In the genomic region with DNA sequence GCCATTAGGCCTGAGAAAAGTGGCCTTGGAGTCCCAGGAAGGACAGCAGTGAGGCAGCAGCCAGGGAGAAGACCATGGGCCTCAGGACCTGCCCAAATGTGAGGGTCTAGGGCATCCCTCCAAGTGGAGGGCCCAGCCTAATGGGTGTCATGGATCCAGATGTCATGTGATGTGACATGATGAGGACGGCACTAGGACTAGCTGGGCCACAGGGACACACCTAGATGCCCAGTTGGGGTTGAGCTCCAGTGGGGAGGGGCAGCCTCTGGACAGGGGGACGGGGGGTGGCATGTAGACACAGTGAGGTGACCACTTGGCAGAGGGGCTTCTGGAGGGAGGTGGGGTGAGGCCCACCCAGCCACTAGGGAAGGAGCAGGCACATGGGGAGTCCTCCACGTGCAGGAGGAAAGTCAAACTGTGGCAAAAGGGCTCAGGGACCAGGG, we compare ENCODE assay signal across 14 cellular contexts. TPM values are rescaled to one million over a fixed set of nuclear protein-coding genes. Genes with fewer than 3 reads are reported as not detected.
A peak's percentile ranks its signal among the peaks of the same experiment; 100 is the strongest.
DNase-seq lines count a peak whose midpoint lies in the region; ATAC-seq and TF ChIP-seq lines count a peak whose summit lies in the region.
"Had no signal": no experiment of that assay in that cellular context is flagged by ENCODE, and none has a peak within 500 bp of the region (broad histone marks: within the 10 kb centered on the region; RNA-seq: fewer than 3 reads in every experiment).

No MANE protein-coding gene starts in this region.

- no peaks in the 10 kb centered on the region for H3K9me2 ChIP-seq in PC-9 (ENCODE audit: insufficient read depth)

- H3K4me1 Mint-ChIP-seq in Caco-2 (ENCODE audit: low read depth, unreplicated experiment) (peaks cover 11% of the 10 kb centered on the region), neural progenitor cell (peaks cover 22% of the 10 kb centered on the region)
- H3K4me1 Mint-ChIP-seq in central memory CD8-positive, alpha-beta T cell = peaks cover 32% of the 10 kb centered on the region

- H3K4me1 ChIP-seq in Caco-2 (peaks cover 15% of the 10 kb centered on the region), neural progenitor cell (no peaks in the 10 kb centered on the region), PC-9 (replicated peaks; ENCODE audit: insufficient read depth) (0 out of 2 replicates have a peak, but pooled peaks cover 3% of the 10 kb centered on the region)
- H3K4me1 ChIP-seq: BE2C had no signal

- H3K36me3 ChIP-seq in Caco-2 (ENCODE audit: control insufficient read depth, insufficient read depth, low read length) (no peaks in the 10 kb centered on the region), neural progenitor cell (no peaks in the 10 kb centered on the region), PC-9 (ENCODE audit: low read depth) (no peaks in the 10 kb centered on the region)

- intact Hi-C loops in Caco-2 (cut with micrococcal nuclease; ENCODE audit: unreplicated experiment) (no loop called here), PC-9 (cut with micrococcal nuclease; ENCODE audit: unreplicated experiment) (no loop called here)

- BruUV-seq in Caco-2 (replicated peaks; lab: Mats Ljungman, UMichigan) = no TSS peak
- BruUV-seq in PC-9 (replicated peaks; lab: Mats Ljungman, UMichigan) = no TSS peak

- POLR2A ChIA-PET in Caco-2 (lab: Charles Lee) (no interaction called here), PC-9 (lab: Charles Lee; ENCODE audit: unreplicated experiment) (no interaction called here)

- H4K20me1 ChIP-seq in neural progenitor cell (ENCODE audit: low read depth) (peaks cover 87% of the 10 kb centered on the region), PC-9 (ENCODE audit: insufficient read depth) (no peaks in the 10 kb centered on the region)

- H3K27ac Mint-ChIP-seq in Caco-2 (ENCODE audit: unreplicated experiment) (no peak overlapping the region), neural progenitor cell (no peak overlapping the region)
- H3K27ac Mint-ChIP-seq in central memory CD8-positive, alpha-beta T cell (ENCODE audit: low read depth) = no peak overlapping the region
- H3K27ac Mint-ChIP-seq: activated naive CD4-positive, alpha-beta T cell treated with anti-CD3 and anti-CD28 coated beads, Interleukin-2, amount 50 U/mL, for 72 hours; type B pancreatic cell had no signal

- H3K27me3 Mint-ChIP-seq in Caco-2 (ENCODE audit: insufficient read depth, unreplicated experiment) (peaks cover 14% of the 10 kb centered on the region), neural progenitor cell (ENCODE audit: insufficient read depth, low read depth) (peaks cover 48% of the 10 kb centered on the region)
- H3K27me3 Mint-ChIP-seq in central memory CD8-positive, alpha-beta T cell = peaks cover 51% of the 10 kb centered on the region

- DNase-seq in Caco-2 (no peak), neural progenitor cell (ENCODE audit: low spot score) (no peak), NOMO-1 treated with DMSO at 0.1 percent for 48 hours (lab: John Stamatoyannopoulos, UW; ENCODE audit: unreplicated experiment) (no peak), PC-9 (no peak), NCI-H1694 (lab: John Stamatoyannopoulos, UW) (no peak), NCI-H345 (lab: John Stamatoyannopoulos, UW) (no peak)
- no peak for DNase-seq in central memory CD8-positive, alpha-beta T cell (ENCODE audit: low spot score in 2 of 2)
- DNase-seq: BE2C, NCI-H748 treated with DMSO at 0.1 percent for 48 hours, small intestine had no signal

- CTCF ChIA-PET in Caco-2 (lab: Charles Lee) (no interaction called here), PC-9 (lab: Charles Lee) (no interaction called here)

- no peak overlapping the region for H3K4me2 ChIP-seq in neural progenitor cell
- H3K4me2 ChIP-seq in PC-9 = no peak overlapping the region

- H3K9ac ChIP-seq in neural progenitor cell = no peak overlapping the region

- no peak for ATAC-seq in central memory CD8-positive, alpha-beta T cell (replicated peaks; ENCODE audit: extremely low read depth, poor library complexity, severe bottlenecking)
- ATAC-seq: activated naive CD4-positive, alpha-beta T cell treated with anti-CD3 and anti-CD28 coated beads, Interleukin-2, amount 50 U/mL, for 72 hours had no signal

- H3K9me3 Mint-ChIP-seq in Caco-2 (ENCODE audit: unreplicated experiment) (no peaks in the 10 kb centered on the region), neural progenitor cell (peaks cover 2% of the 10 kb centered on the region)
- H3K9me3 Mint-ChIP-seq in central memory CD8-positive, alpha-beta T cell = no peaks in the 10 kb centered on the region
- H3K9me3 Mint-ChIP-seq: activated naive CD4-positive, alpha-beta T cell treated with anti-CD3 and anti-CD28 coated beads, Interleukin-2, amount 50 U/mL, for 72 hours; type B pancreatic cell had no signal

- peak overlapping the region; percentile 83 for H3K27ac ChIP-seq in C4-2B
- H3K27ac ChIP-seq in neural progenitor cell = no peak overlapping the region
- no peak overlapping the region for H3K27ac ChIP-seq in PC-9
- H3K27ac ChIP-seq: hepatocyte had no signal

- H3K79me2 ChIP-seq in neural progenitor cell (ENCODE audit: low read depth) (no peaks in the 10 kb centered on the region), PC-9 (ENCODE audit: low read depth) (no peaks in the 10 kb centered on the region)

- H2AFZ ChIP-seq in neural progenitor cell (replicated peaks) (no peak overlapping the region), PC-9 (no peak overlapping the region)
- H2AFZ ChIP-seq: hepatocyte had no signal

- H3K9me3 ChIP-seq in Caco-2 = no peaks in the 10 kb centered on the region
- no peaks in the 10 kb centered on the region for H3K9me3 ChIP-seq in neural progenitor cell (ENCODE audit: low read depth)
- no peaks in the 10 kb centered on the region for H3K9me3 ChIP-seq in PC-9 (ENCODE audit: insufficient read depth, low read depth)
- H3K9me3 ChIP-seq: BE2C had no signal

- H3K4me3 ChIP-seq in Caco-2 (ENCODE audit: low read depth, low read length) = no peak overlapping the region
- no peak overlapping the region for H3K4me3 ChIP-seq in neural progenitor cell
- no peak overlapping the region for H3K4me3 ChIP-seq in PC-9
- H3K4me3 ChIP-seq: hepatocyte had no signal

- H3F3A ChIP-seq in neural progenitor cell (ENCODE audit: low read depth) = peaks cover 10% of the 10 kb centered on the region
- no peaks in the 10 kb centered on the region for H3F3A ChIP-seq in PC-9 (ENCODE audit: insufficient read depth, low read depth)

- peak overlapping the region; percentile 54 for H3K4me3 Mint-ChIP-seq in Caco-2 (ENCODE audit: unreplicated experiment)
- peak overlapping the region; percentile 73 for H3K4me3 Mint-ChIP-seq in central memory CD8-positive, alpha-beta T cell
- peak overlapping the region; percentile 77 for H3K4me3 Mint-ChIP-seq in neural progenitor cell

- H3K36me3 Mint-ChIP-seq in Caco-2 (ENCODE audit: insufficient read depth, unreplicated experiment) = peaks cover 4% of the 10 kb centered on the region
- peaks cover 4% of the 10 kb centered on the region for H3K36me3 Mint-ChIP-seq in central memory CD8-positive, alpha-beta T cell (ENCODE audit: insufficient read depth)
- H3K36me3 Mint-ChIP-seq in neural progenitor cell = peaks cover 6% of the 10 kb centered on the region

- TF ChIP-seq CTCF in C4-2B (conservative IDR thresholded peaks at IDR 0.05) = no peak
- TF ChIP-seq CTCF in Caco-2 (IDR thresholded peaks at IDR 0.05; ENCODE audit: insufficient read depth in 1 of 2, low read depth in 1 of 2, low read length in 1 of 2, severe bottlenecking in 1 of 2, unreplicated experiment in 1 of 2) = no peak
- TF ChIP-seq CTCF in neural progenitor cell (IDR thresholded peaks at IDR 0.05) = no peak
- TF ChIP-seq CTCF in PC-9 (conservative IDR thresholded peaks at IDR 0.05) = no peak

- H3K27me3 ChIP-seq in Caco-2 (replicated peaks; ENCODE audit: control insufficient read depth, insufficient read depth, low read length) = peaks cover 3% of the 10 kb centered on the region
- peaks cover 100% of the 10 kb centered on the region for H3K27me3 ChIP-seq in neural progenitor cell
- H3K27me3 ChIP-seq in PC-9 (ENCODE audit: insufficient read depth, low read depth) = no peaks in the 10 kb centered on the region; the same call in 1 of the 2 replicates

RNA-seq across cellular contexts. Expression of gene SCARF2, which starts 5.4 kb away (rescaled TPM):
- total RNA-seq in Caco-2 (2022) (0.58 and 0.73 TPM in 2 replicates), neural progenitor cell (ENCODE audit: low replicate concordance) (0.22 and 3.9 TPM in 2 replicates), PC-9 (2021) (0.52 and 1.7 TPM in 2 replicates)

RNA-seq across cellular contexts. Expression of gene ZNF74, which starts 38.3 kb away (rescaled TPM):
- total RNA-seq in Caco-2 (2022) (14.5 and 15.6 TPM in 2 replicates), neural progenitor cell (ENCODE audit: low replicate concordance) (19.4 and 54.0 TPM in 2 replicates), PC-9 (2021) (8.1 and 15.2 TPM in 2 replicates)
